Comparison of ENCODE assay signal across 7 cellular contexts in the genomic region with DNA sequence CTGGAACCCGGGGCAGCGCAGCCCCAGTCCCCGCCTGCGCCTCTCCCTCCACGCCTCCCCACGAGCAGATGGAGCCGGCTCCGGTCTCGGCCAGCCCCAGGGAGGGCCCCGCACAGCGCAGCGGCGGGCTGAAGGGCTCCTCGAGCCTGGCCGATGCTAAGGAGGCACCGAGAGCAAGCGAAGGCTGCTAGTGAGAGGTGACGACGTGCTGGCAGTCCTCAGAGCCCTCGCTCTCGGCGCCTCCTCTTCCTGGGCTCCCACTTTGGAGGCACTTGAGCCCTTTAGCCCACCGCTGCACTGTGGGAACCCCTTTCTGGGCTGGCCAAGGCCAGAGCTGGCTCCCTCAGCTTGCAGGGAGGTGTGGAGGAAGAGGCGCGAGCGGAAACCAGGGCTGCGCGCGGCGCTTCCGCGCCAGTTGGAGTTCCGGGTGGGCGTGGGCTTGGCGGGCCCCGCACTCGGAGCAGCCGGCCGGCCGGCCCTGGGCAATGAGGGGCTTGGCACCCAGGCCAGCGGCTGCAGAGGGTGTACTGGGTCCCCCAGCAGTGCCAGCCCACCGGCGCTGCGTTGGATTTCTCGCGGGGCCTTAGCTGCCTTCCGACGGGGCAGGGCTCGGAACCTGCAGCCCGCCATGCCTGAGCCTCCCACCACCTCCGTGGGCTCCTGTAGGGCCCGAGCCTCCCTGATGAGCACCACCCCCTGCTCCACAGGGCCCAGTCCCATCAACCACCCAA. TPM values are rescaled to one million over a fixed set of nuclear protein-coding genes. Genes with fewer than 3 reads are reported as not detected.
DNase-seq lines count a peak whose midpoint lies in the region; ATAC-seq and TF ChIP-seq lines count a peak whose summit lies in the region.

No MANE protein-coding gene starts in this region.

- peaks cover 11% of the 10 kb centered on the region for H3K9me3 Mint-ChIP-seq in activated naive CD8-positive, alpha-beta T cell treated with anti-CD3 and anti-CD28 coated beads, Interleukin-2, amount 10 ng/mL, durations not matched to agents 7 days and 5 days

- H3K9me3 ChIP-seq in RWPE2 (ENCODE audit: severe bottlenecking) (peaks cover 6% of the 10 kb centered on the region), hepatocyte (ENCODE audit: low read depth) (no peaks in the 10 kb centered on the region)

- 98% methylated on average over 43 of the region's 52 CpGs for WGBS in hepatocyte (ENCODE audit: low lambda C conversion rate, missing lambda C conversion rate)

- H2AFZ ChIP-seq in hepatocyte = no peak overlapping the region

- peaks cover 3% of the 10 kb centered on the region for H3K36me3 ChIP-seq in H7 (replicated peaks; ENCODE audit: control insufficient read depth, insufficient read depth, low read length)
- H3K36me3 ChIP-seq in RWPE2 (ENCODE audit: low read depth) = peaks cover 5% of the 10 kb centered on the region; the same call in 1 of the 2 replicates
- H3K36me3 ChIP-seq in hepatocyte (replicated peaks; ENCODE audit: insufficient read depth, low read depth) = no peaks in the 10 kb centered on the region

- H3K27me3 Mint-ChIP-seq in activated naive CD8-positive, alpha-beta T cell treated with anti-CD3 and anti-CD28 coated beads, Interleukin-2, amount 10 ng/mL, durations not matched to agents 7 days and 5 days = no peaks in the 10 kb centered on the region

- no peak overlapping the region for H3K4me3 ChIP-seq in H7 (ENCODE audit: insufficient read depth, low read depth, low read length)
- peak overlapping the region; percentile 47 for H3K4me3 ChIP-seq in RWPE2 (ENCODE audit: severe bottlenecking)
- H3K4me3 ChIP-seq in hepatocyte = no peak overlapping the region

- H3K4me1 ChIP-seq in RWPE2 (ENCODE audit: insufficient read depth, poor library complexity, severe bottlenecking) = no peaks in the 10 kb centered on the region
- peaks cover 21% of the 10 kb centered on the region for H3K4me1 ChIP-seq in hepatocyte (ENCODE audit: insufficient read depth)

- peak; percentile 37 for ATAC-seq in RWPE2 (ENCODE audit: low read depth)
- peak; percentile 53 for ATAC-seq in activated naive CD8-positive, alpha-beta T cell treated with anti-CD3 and anti-CD28 coated beads, Interleukin-2, amount 10 ng/mL, durations not matched to agents 7 days and 5 days (ENCODE audit: low read depth)
- ATAC-seq in GM19035 (IDR thresholded peaks at IDR 0.05; ENCODE audit: unreplicated experiment) = no peak

- peaks cover 31% of the 10 kb centered on the region for H3K4me1 Mint-ChIP-seq in activated naive CD8-positive, alpha-beta T cell treated with anti-CD3 and anti-CD28 coated beads, Interleukin-2, amount 10 ng/mL, durations not matched to agents 7 days and 5 days

- TF ChIP-seq CTCF in RWPE2 (IDR thresholded peaks at IDR 0.05; ENCODE audit: poor library complexity, severe bottlenecking) (no peak), hepatocyte (IDR thresholded peaks at IDR 0.05; ENCODE audit: poor library complexity) (no peak)

- H3K27ac Mint-ChIP-seq in activated naive CD8-positive, alpha-beta T cell treated with anti-CD3 and anti-CD28 coated beads, Interleukin-2, amount 10 ng/mL, durations not matched to agents 7 days and 5 days = peak overlapping the region; percentile 96

- H4K20me1 ChIP-seq in hepatocyte (ENCODE audit: insufficient read depth, poor library complexity, severe bottlenecking) = no peaks in the 10 kb centered on the region

- no peaks in the 10 kb centered on the region for H3K9me2 ChIP-seq in hepatocyte (replicated peaks; ENCODE audit: insufficient read depth)

- DNase-seq in H7 (peak; percentile 20), RWPE2 (ENCODE audit: low spot score) (no peak), hepatocyte (ENCODE audit: low spot score) (no peak), NCI-H524 treated with DMSO at 0.1 percent for 48 hours (lab: John Stamatoyannopoulos, UW) (no peak)
- DNase-seq in activated naive CD8-positive, alpha-beta T cell treated with anti-CD3 and anti-CD28 coated beads, Interleukin-2, amount 10 ng/mL, durations not matched to agents 7 days and 5 days = peak; percentile 83
- peak; percentile 33 to 53 for DNase-seq in stimulated activated CD4-positive, alpha-beta T cell treated with anti-CD3 and anti-CD28 coated beads, Interleukin-4, amount 100 ng/mL, for 4 hours

- H3K4me3 Mint-ChIP-seq in activated naive CD8-positive, alpha-beta T cell treated with anti-CD3 and anti-CD28 coated beads, Interleukin-2, amount 10 ng/mL, durations not matched to agents 7 days and 5 days = peak overlapping the region; percentile 92

- POLR2A ChIA-PET in activated naive CD8-positive, alpha-beta T cell treated with anti-CD3 and anti-CD28 coated beads, Interleukin-2, amount 10 ng/mL, durations not matched to agents 7 days and 5 days (lab: Charles Lee) = interaction anchor here (0.6 to 7.5 kb wide), 16 partner anchors 10 to 209 kb away, joined by 3 to 90 read pairs (median 4); partner anchors contain the start of genes C6orf52, PAK1IP1 and TMEM14B

- H3K4me2 ChIP-seq in hepatocyte = no peak overlapping the region

- peaks cover 21% of the 10 kb centered on the region for H3K79me2 ChIP-seq in hepatocyte

- H3K27ac ChIP-seq in RWPE2 (ENCODE audit: poor library complexity, severe bottlenecking) (peak overlapping the region; percentile 76), hepatocyte (peak overlapping the region; percentile 80)

- H3K27me3 ChIP-seq in H7 (ENCODE audit: control insufficient read depth, insufficient read depth, low read length) = no peaks in the 10 kb centered on the region
- H3K27me3 ChIP-seq in RWPE2 (ENCODE audit: insufficient read depth, poor library complexity, severe bottlenecking) = no peaks in the 10 kb centered on the region
- no peaks in the 10 kb centered on the region for H3K27me3 ChIP-seq in hepatocyte

- peaks cover 12% of the 10 kb centered on the region for H3K36me3 Mint-ChIP-seq in activated naive CD8-positive, alpha-beta T cell treated with anti-CD3 and anti-CD28 coated beads, Interleukin-2, amount 10 ng/mL, durations not matched to agents 7 days and 5 days

RNA-seq across cellular contexts. Expression of gene TMEM14C, which starts 2.5 kb away (rescaled TPM):
- 129 and 153 TPM in 2 replicates for total RNA-seq in H7 (2014; rRNA removed; shearing (Covaris generic))
- total RNA-seq in activated naive CD8-positive, alpha-beta T cell treated with anti-CD3 and anti-CD28 coated beads, Interleukin-2, amount 10 ng/mL, durations not matched to agents 7 days and 5 days = 10 to 100 TPM; 41.5 to 44.2 TPM
- 155 and 181 TPM in 2 replicates for total RNA-seq in hepatocyte
- polyA plus RNA-seq in hepatocyte = 170 and 176 TPM in 2 replicates

RNA-seq across cellular contexts. Expression of gene PAK1IP1, which starts 25.6 kb away (rescaled TPM):
- total RNA-seq in H7 (2014; rRNA removed; shearing (Covaris generic)) = 39.9 and 44.8 TPM in 2 replicates
- total RNA-seq in activated naive CD8-positive, alpha-beta T cell treated with anti-CD3 and anti-CD28 coated beads, Interleukin-2, amount 10 ng/mL, durations not matched to agents 7 days and 5 days = 10 to 100 TPM; 11.1 to 11.6 TPM
- total RNA-seq in hepatocyte = 14.0 and 16.0 TPM in 2 replicates
- polyA plus RNA-seq in hepatocyte = 14.3 and 15.7 TPM in 2 replicates

RNA-seq across cellular contexts. Expression of gene C6orf52, which starts 26.0 kb away (rescaled TPM):
- total RNA-seq in H7 (2014; rRNA removed; shearing (Covaris generic)) = 0.26 and 4.6 TPM in 2 replicates
- 1 to 10 TPM in 1 of 2 experiments, under 1 TPM in 1; 0.54 to 3.0 TPM for total RNA-seq in activated naive CD8-positive, alpha-beta T cell treated with anti-CD3 and anti-CD28 coated beads, Interleukin-2, amount 10 ng/mL, durations not matched to agents 7 days and 5 days
- 1.2 and 13.1 TPM in 2 replicates for total RNA-seq in hepatocyte
- 6.5 and 6.8 TPM in 2 replicates for polyA plus RNA-seq in hepatocyte

RNA-seq across cellular contexts. Expression of gene TMEM14B, which starts 27.2 kb away (rescaled TPM):
- 90.6 and 120 TPM in 2 replicates for total RNA-seq in H7 (2014; rRNA removed; shearing (Covaris generic))
- 10 to 100 TPM; 81.6 to 90.7 TPM for total RNA-seq in activated naive CD8-positive, alpha-beta T cell treated with anti-CD3 and anti-CD28 coated beads, Interleukin-2, amount 10 ng/mL, durations not matched to agents 7 days and 5 days
- 63.9 and 69.4 TPM in 2 replicates for total RNA-seq in hepatocyte
- 108 and 126 TPM in 2 replicates for polyA plus RNA-seq in hepatocyte

Comparison
In these comparisons a context has a peak if more than half of its experiments do, and no peak if none do; other contexts are left out.
1. DNase-seq: peak in H7 (single experiment), activated naive CD8-positive, alpha-beta T cell treated with anti-CD3 and anti-CD28 coated beads, Interleukin-2, amount 10 ng/mL, durations not matched to agents 7 days and 5 days (single experiment) and stimulated activated CD4-positive, alpha-beta T cell treated with anti-CD3 and anti-CD28 coated beads, Interleukin-4, amount 100 ng/mL, for 4 hours (2 of 2); none in RWPE2 (single experiment), hepatocyte (single experiment) and NCI-H524 treated with DMSO at 0.1 percent for 48 hours (single experiment).